Comparison of ENCODE assay signal across 18 cellular contexts in genomic region chr6:104705916-104706442, GRCh38.
DNase-seq lines count a peak whose midpoint lies in the region; ATAC-seq and TF ChIP-seq lines count a peak whose summit lies in the region.
"Had no signal": no experiment of that assay in that cellular context is flagged by ENCODE, and none has a peak within 500 bp of the region (broad histone marks: within the 10 kb centered on the region; RNA-seq: fewer than 3 reads in every experiment).

No MANE protein-coding gene starts in this region.

- H3K4me3 ChIP-seq in BLaER1 treated with 17β-estradiol and CSF1 and Interleukin-3, amounts not matched to agents 10 nM and 100 nM, result peak overlapping the region in 2 of 10 experiments; percentile 29 to 31; a peak in 2 of 20 replicates
- H3K4me3 ChIP-seq in parathyroid adenoma (ENCODE audit: low read depth, low read length) (no peak overlapping the region), breast epithelium (no peak overlapping the region)
- H3K4me3 ChIP-seq: ascending aorta, prostate gland, skin epidermis had no signal

- no peak overlapping the region for H3K4me3 Mint-ChIP-seq in stimulated activated naive B cell treated with anti-CD40 and anti-IgM and Interleukin-4, amounts not matched to agents 10 μg/mL and 1 μg/mL and 100 μg/mL, for 72 hours

- ATAC-seq in stimulated activated naive B cell treated with anti-CD40 and anti-IgM and Interleukin-4, amounts not matched to agents 10 μg/mL and 1 μg/mL and 100 μg/mL, for 72 hours (replicated peaks), result no peak

- intact Hi-C loops in breast epithelium (cut with DNase I; ENCODE audit: low total_unique reads), result no loop called here

- TF ChIP-seq CTCF in parathyroid adenoma (IDR thresholded peaks at IDR 0.05) (no peak), breast epithelium (IDR thresholded peaks at IDR 0.05) (no peak)

- H3K36me3 ChIP-seq in BLaER1 treated with 17β-estradiol and CSF1 and Interleukin-3, amounts not matched to agents 10 nM and 100 nM, result peaks cover 0 to 4% (median 0%) of the 10 kb centered on the region in 11 experiments; a peak in 2 of 22 replicates
- H3K36me3 ChIP-seq in parathyroid adenoma (ENCODE audit: control insufficient read depth, insufficient read depth, low read length), result no peaks in the 10 kb centered on the region
- no peaks in the 10 kb centered on the region for H3K36me3 ChIP-seq in breast epithelium
- H3K36me3 ChIP-seq: ascending aorta, prostate gland had no signal

- H3K4me1 Mint-ChIP-seq in stimulated activated naive B cell treated with anti-CD40 and anti-IgM and Interleukin-4, amounts not matched to agents 10 μg/mL and 1 μg/mL and 100 μg/mL, for 72 hours, result peaks cover 4 to 5% of the 10 kb centered on the region in 2 donors

- H3K27ac ChIP-seq in BLaER1 treated with 17β-estradiol and CSF1 and Interleukin-3, amounts not matched to agents 10 nM and 100 nM, result peak overlapping the region in 10 of 11 experiments; percentile 62 to 92 (median 87); a peak in 20 of 22 replicates
- peak overlapping the region; percentile 76 for H3K27ac ChIP-seq in epithelial cell of prostate
- peak overlapping the region; percentile 55 for H3K27ac ChIP-seq in parathyroid adenoma
- H3K27ac ChIP-seq in breast epithelium, result peak overlapping the region in 1 of 2 donors; percentile 44
- H3K27ac ChIP-seq: KMS-11, prostate gland had no signal

- H3K79me2 ChIP-seq in parathyroid adenoma, result no peaks in the 10 kb centered on the region

- no peaks in the 10 kb centered on the region for H3K36me3 Mint-ChIP-seq in stimulated activated naive B cell treated with anti-CD40 and anti-IgM and Interleukin-4, amounts not matched to agents 10 μg/mL and 1 μg/mL and 100 μg/mL, for 72 hours

- H3K4me2 ChIP-seq in BLaER1 treated with 17β-estradiol and CSF1 and Interleukin-3, amounts not matched to agents 10 nM and 100 nM, result peak overlapping the region; percentile 67 to 93 (median 86)
- H3K4me2 ChIP-seq in parathyroid adenoma (ENCODE audit: low read length), result no peak overlapping the region
- H3K4me2 ChIP-seq: KMS-11 had no signal

- no peaks in the 10 kb centered on the region for H3K27me3 ChIP-seq in BLaER1 treated with 17β-estradiol and CSF1 and Interleukin-3, amounts not matched to agents 10 nM and 100 nM
- H3K27me3 ChIP-seq in parathyroid adenoma (ENCODE audit: control insufficient read depth, insufficient read depth, low read length) (no peaks in the 10 kb centered on the region), breast epithelium (no peaks in the 10 kb centered on the region)
- H3K27me3 ChIP-seq: ascending aorta had no signal

- peak overlapping the region in 9 of 11 experiments; percentile 59 to 79 (median 69); a peak in 17 of 22 replicates for H3K9ac ChIP-seq in BLaER1 treated with 17β-estradiol and CSF1 and Interleukin-3, amounts not matched to agents 10 nM and 100 nM
- H3K9ac ChIP-seq in parathyroid adenoma, result no peak overlapping the region
- H3K9ac ChIP-seq: KMS-11 had no signal

- peaks cover 5 to 18% (median 13%) of the 10 kb centered on the region in 11 experiments; a peak in 16 of 22 replicates for H3K9me3 ChIP-seq in BLaER1 treated with 17β-estradiol and CSF1 and Interleukin-3, amounts not matched to agents 10 nM and 100 nM (replicated peaks in 1 of 11)
- H3K9me3 ChIP-seq in parathyroid adenoma (ENCODE audit: control insufficient read depth, low read length) (no peaks in the 10 kb centered on the region), breast epithelium (peaks cover 0 to 6% of the 10 kb centered on the region in 2 donors)
- H3K9me3 ChIP-seq: ascending aorta, prostate gland had no signal

- TF ChIP-seq POLR2A in breast epithelium (IDR thresholded peaks at IDR 0.05), result no peak

- no peaks in the 10 kb centered on the region for H3K9me3 Mint-ChIP-seq in stimulated activated naive B cell treated with anti-CD40 and anti-IgM and Interleukin-4, amounts not matched to agents 10 μg/mL and 1 μg/mL and 100 μg/mL, for 72 hours

- H3K4me1 ChIP-seq in BLaER1 treated with 17β-estradiol and CSF1 and Interleukin-3, amounts not matched to agents 10 nM and 100 nM, result peaks cover 29 to 79% (median 43%) of the 10 kb centered on the region in 10 experiments
- H3K4me1 ChIP-seq in parathyroid adenoma (no peaks in the 10 kb centered on the region), breast epithelium (no peaks in the 10 kb centered on the region)
- H3K4me1 ChIP-seq: ascending aorta, prostate gland had no signal

- H2AFZ ChIP-seq in parathyroid adenoma, result no peak overlapping the region

- H3K27ac Mint-ChIP-seq in stimulated activated naive B cell treated with anti-CD40 and anti-IgM and Interleukin-4, amounts not matched to agents 10 μg/mL and 1 μg/mL and 100 μg/mL, for 72 hours, result no peak overlapping the region

- H4K20me1 ChIP-seq in BLaER1 treated with 17β-estradiol and CSF1 and Interleukin-3, amounts not matched to agents 10 nM and 100 nM, result no peaks in the 10 kb centered on the region

- DNase-seq in NCI-H82 treated with DMSO at 0.1 percent for 48 hours (lab: John Stamatoyannopoulos, UW; ENCODE audit: unreplicated experiment) (peak; percentile 84), epithelial cell of prostate (ENCODE audit: low read depth, low spot score) (no peak), NCI-H146 treated with DMSO at 0.1 percent for 48 hours (lab: John Stamatoyannopoulos, UW; ENCODE audit: unreplicated experiment) (no peak), breast epithelium (ENCODE audit: low spot score in 2 of 2) (no peak), NCI-H146 (lab: John Stamatoyannopoulos, UW) (no peak)
- DNase-seq in stimulated activated naive B cell treated with anti-CD40 and anti-IgM and Interleukin-4, amounts not matched to agents 10 μg/mL and 1 μg/mL and 100 μg/mL, for 72 hours, result no peak
- DNase-seq: activated CD4-positive, alpha-beta T cell treated with anti-CD3 and anti-CD28 coated beads for 36 hours; DMS79 treated with DMSO at 0.1 percent for 48 hours; kidney; NCI-H1092 treated with DMSO at 0.1 percent for 48 hours; NCI-H524 treated with DMSO at 0.1 percent for 48 hours; stimulated activated CD4-positive, alpha-beta T cell treated with anti-CD3 and anti-CD28 coated beads, Interleukin-2, amount 100 ng/mL, for 48 hours had no signal

- H3K27me3 Mint-ChIP-seq in stimulated activated naive B cell treated with anti-CD40 and anti-IgM and Interleukin-4, amounts not matched to agents 10 μg/mL and 1 μg/mL and 100 μg/mL, for 72 hours, result no peaks in the 10 kb centered on the region
- H3K27me3 Mint-ChIP-seq: activated CD4-positive, alpha-beta T cell treated with anti-CD3 and anti-CD28 coated beads for 36 hours had no signal
